In the genomic region with DNA sequence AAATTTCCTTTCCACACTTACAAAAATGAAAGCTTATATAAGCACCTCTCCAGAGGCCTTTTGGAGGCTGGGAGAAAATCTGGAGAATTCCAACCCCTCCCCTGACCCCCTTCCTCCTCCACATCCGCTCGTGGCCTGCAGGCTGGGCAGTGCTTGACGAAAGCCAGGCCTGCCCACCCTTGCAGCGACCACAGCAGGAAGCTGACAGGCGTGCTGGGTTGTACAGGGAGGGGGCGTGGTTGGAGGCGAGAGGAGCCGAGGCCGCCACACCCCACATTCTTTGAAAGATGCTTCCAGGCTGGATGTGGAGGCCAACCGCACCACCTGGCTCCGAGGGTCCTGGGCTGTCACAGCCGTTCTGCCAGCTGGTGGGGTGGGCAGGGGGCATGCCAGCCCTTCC, we compare ENCODE assay signal across 1 cellular context.
TF ChIP-seq lines count a peak whose summit lies in the region.

No MANE protein-coding gene starts in this region.

TF ChIP-seq in GM12878, 131 proteins besides CTCF, POLR2A, EP300 and RAD21 (continued from another document):
- TF ChIP-seq, protein P1, sequence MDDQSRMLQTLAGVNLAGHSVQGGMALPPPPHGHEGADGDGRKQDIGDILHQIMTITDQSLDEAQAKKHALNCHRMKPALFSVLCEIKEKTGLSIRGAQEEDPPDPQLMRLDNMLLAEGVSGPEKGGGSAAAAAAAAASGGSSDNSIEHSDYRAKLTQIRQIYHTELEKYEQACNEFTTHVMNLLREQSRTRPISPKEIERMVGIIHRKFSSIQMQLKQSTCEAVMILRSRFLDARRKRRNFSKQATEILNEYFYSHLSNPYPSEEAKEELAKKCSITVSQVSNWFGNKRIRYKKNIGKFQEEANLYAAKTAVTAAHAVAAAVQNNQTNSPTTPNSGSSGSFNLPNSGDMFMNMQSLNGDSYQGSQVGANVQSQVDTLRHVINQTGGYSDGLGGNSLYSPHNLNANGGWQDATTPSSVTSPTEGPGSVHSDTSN (IDR thresholded peaks at IDR 0.05; ENCODE audit: insufficient replicate concordance, low read depth, low read length) = no peak
- TF ChIP-seq HDAC2 (IDR thresholded peaks at IDR 0.05) = no peak
- no peak for TF ChIP-seq RCOR1 (conservative IDR thresholded peaks at IDR 0.05; ENCODE audit: low read depth, low read length)
